Comparison of ENCODE assay signal across 26 cellular contexts in the genomic region with DNA sequence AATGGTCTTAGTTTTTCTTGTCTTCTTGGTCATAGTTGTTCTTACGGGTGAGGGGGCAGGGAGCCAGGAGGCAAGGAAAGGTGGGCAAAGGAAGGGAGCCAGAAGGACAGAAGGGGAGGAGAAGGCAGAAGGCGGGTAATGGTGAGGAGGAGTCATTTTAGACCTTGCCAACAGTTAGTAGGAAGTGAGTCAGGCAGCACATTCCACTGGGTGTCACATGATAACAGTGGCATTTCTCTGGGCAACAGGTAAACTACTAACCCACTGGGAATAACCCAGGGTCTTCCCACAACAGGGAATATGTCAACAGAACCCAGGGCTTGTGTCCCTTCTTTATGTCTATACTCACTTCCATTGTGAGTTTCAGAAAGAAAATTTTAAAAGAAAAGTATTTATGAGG.
DNase-seq lines count a peak whose midpoint lies in the region; ATAC-seq and TF ChIP-seq lines count a peak whose summit lies in the region.
"Had no signal": no experiment of that assay in that cellular context is flagged by ENCODE, and none has a peak within 500 bp of the region (broad histone marks: within the 10 kb centered on the region; RNA-seq: fewer than 3 reads in every experiment).

No MANE protein-coding gene starts in this region.

- no peak overlapping the region for H2AK5ac ChIP-seq in mesendoderm (ENCODE audit: low read length)

- TF ChIP-seq CTCF in Calu3 (IDR thresholded peaks at IDR 0.05; ENCODE audit: unreplicated experiment): no peak

- H3K27me3 Mint-ChIP-seq in Calu3 (ENCODE audit: unreplicated experiment): peaks cover 24% of the 10 kb centered on the region

- H3K9me3 Mint-ChIP-seq in Calu3 (ENCODE audit: low read depth, unreplicated experiment): no peaks in the 10 kb centered on the region
- H3K9me3 Mint-ChIP-seq: GM23338; stimulated activated effector memory CD8-positive, alpha-beta T cell treated with anti-CD3 and anti-CD28 coated beads, Interleukin-12 subunit alpha, Interleukin-12 subunit beta, amount 100 ng/mL, for 72 hours; type B pancreatic cell had no signal

- no TSS peak for BruUV-seq in Calu3 (replicated peaks; lab: Mats Ljungman, UMichigan)

- no peaks in the 10 kb centered on the region for H3K79me2 ChIP-seq in mesendoderm (ENCODE audit: control insufficient read depth, insufficient read depth, low read length)

- DNase-seq in Calu3 (peak; percentile 49), M059J (ENCODE audit: low read depth) (peak; percentile 36), dermis blood vessel endothelial cell (peak; percentile 5), mesendoderm (peak; percentile 38), hippocampal formation (lab: John Stamatoyannopoulos, UW) (no peak), pons (ENCODE audit: low spot score) (no peak)
- DNase-seq: activated CD4-positive, alpha-beta T cell treated with anti-CD3 and anti-CD28 coated beads for 1 hour; activated gamma-delta T cell treated with Interleukin-2 at 50 U/mL for 16 hours; central memory CD4-positive, alpha-beta T cell; COR-L47; DMS79 treated with DMSO at 0.1 percent for 48 hours; MM.1S; NCI-H1417; NCI-H2081; NCI-H2227 treated with DMSO at 0.1 percent for 48 hours; pancreas; right lobe of liver; stimulated activated CD4-positive, alpha-beta T cell treated with anti-CD3 and anti-CD28 coated beads, Interleukin-4, amount 100 ng/mL, for 24 hours; substantia nigra; T-helper 1 cell had no signal

- no peak overlapping the region for H2BK15ac ChIP-seq in mesendoderm (replicated peaks; ENCODE audit: low read depth)

- H3K18ac ChIP-seq in mesendoderm (ENCODE audit: low read length): no peak overlapping the region

- H3K4me3 Mint-ChIP-seq in Calu3 (ENCODE audit: low read depth, unreplicated experiment): no peak overlapping the region
- H3K4me3 Mint-ChIP-seq: GM23338; stimulated activated effector memory CD8-positive, alpha-beta T cell treated with anti-CD3 and anti-CD28 coated beads, Interleukin-12 subunit alpha, Interleukin-12 subunit beta, amount 100 ng/mL, for 72 hours; type B pancreatic cell had no signal

- H4K8ac ChIP-seq in mesendoderm (ENCODE audit: low read depth, low read length): no peak overlapping the region

- no peak overlapping the region for H3K23ac ChIP-seq in mesendoderm (ENCODE audit: low read length)

- peaks cover 22% of the 10 kb centered on the region for H3K4me1 Mint-ChIP-seq in Calu3 (ENCODE audit: low read depth, unreplicated experiment)
- H3K4me1 Mint-ChIP-seq: stimulated activated effector memory CD8-positive, alpha-beta T cell treated with anti-CD3 and anti-CD28 coated beads, Interleukin-12 subunit alpha, Interleukin-12 subunit beta, amount 100 ng/mL, for 72 hours had no signal

- CTCF ChIA-PET in Calu3 (lab: Charles Lee): interaction anchor here (1.0 kb wide), 1 partner anchor 13 kb away, joined by 3 read pairs; no protein-coding TSS in a partner anchor

- H3K27ac ChIP-seq in mesendoderm (ENCODE audit: low read depth, low read length): no peak overlapping the region
- H3K27ac ChIP-seq: BLaER1 treated with 17β-estradiol and CSF1 and Interleukin-3, amounts not matched to agents 10 nM and 100 nM; pancreas; right lobe of liver had no signal

- no peak overlapping the region for H2BK120ac ChIP-seq in mesendoderm (ENCODE audit: low read depth, low read length)

- peaks cover 10% of the 10 kb centered on the region for H3K36me3 Mint-ChIP-seq in Calu3 (ENCODE audit: insufficient read depth, unreplicated experiment)
- H3K36me3 Mint-ChIP-seq: stimulated activated effector memory CD8-positive, alpha-beta T cell treated with anti-CD3 and anti-CD28 coated beads, Interleukin-12 subunit alpha, Interleukin-12 subunit beta, amount 100 ng/mL, for 72 hours; type B pancreatic cell had no signal

- H3K56ac ChIP-seq in mesendoderm (ENCODE audit: low read length): no peak overlapping the region

- no peaks in the 10 kb centered on the region for H3K27me3 ChIP-seq in mesendoderm (ENCODE audit: insufficient read depth, low read length, poor library complexity)
- H3K27me3 ChIP-seq: BLaER1 treated with 17β-estradiol and CSF1 and Interleukin-3, amounts not matched to agents 10 nM and 100 nM; pancreas; right lobe of liver had no signal

- no peak overlapping the region for H2BK5ac ChIP-seq in mesendoderm (ENCODE audit: low read length)

- H4K5ac ChIP-seq in mesendoderm (ENCODE audit: low read length): no peak overlapping the region

- H3K4me1 ChIP-seq in mesendoderm (ENCODE audit: control insufficient read depth, low read depth, low read length): peaks cover 4% of the 10 kb centered on the region
- H3K4me1 ChIP-seq: BLaER1 treated with 17β-estradiol and CSF1 and Interleukin-3, amounts not matched to agents 10 nM and 100 nM; pancreas had no signal

- H3K9ac ChIP-seq in mesendoderm (ENCODE audit: low read length): no peak overlapping the region
- H3K9ac ChIP-seq: BLaER1 treated with 17β-estradiol and CSF1 and Interleukin-3, amounts not matched to agents 10 nM and 100 nM had no signal

- no peaks in the 10 kb centered on the region for H3K36me3 ChIP-seq in mesendoderm (ENCODE audit: control insufficient read depth, insufficient read depth, low read length)
- H3K36me3 ChIP-seq: BLaER1 treated with 17β-estradiol and CSF1 and Interleukin-3, amounts not matched to agents 10 nM and 100 nM; pancreas; right lobe of liver had no signal

- H3K4me3 ChIP-seq in mesendoderm (ENCODE audit: low read length): no peak overlapping the region
- H3K4me3 ChIP-seq: BLaER1 treated with 17β-estradiol and CSF1 and Interleukin-3, amounts not matched to agents 10 nM and 100 nM; GM23338; pancreas; right lobe of liver had no signal

- H3K4me2 ChIP-seq in mesendoderm (ENCODE audit: low read length): no peak overlapping the region
- H3K4me2 ChIP-seq: GM23338 had no signal

- H3K27ac Mint-ChIP-seq in Calu3 (ENCODE audit: unreplicated experiment): peak overlapping the region; percentile 25
- H3K27ac Mint-ChIP-seq: GM23338; stimulated activated effector memory CD8-positive, alpha-beta T cell treated with anti-CD3 and anti-CD28 coated beads, Interleukin-12 subunit alpha, Interleukin-12 subunit beta, amount 100 ng/mL, for 72 hours; type B pancreatic cell had no signal

- no peaks in the 10 kb centered on the region for H3K79me1 ChIP-seq in mesendoderm (ENCODE audit: low read length)

- no CpG with 5 or more reads among the region's 2 CpGs for WGBS in mesendoderm (ENCODE audit: extremely low coverage, insufficient coverage, low lambda C conversion rate)

- intact Hi-C loops in Calu3 (cut with micrococcal nuclease; ENCODE audit: unreplicated experiment): no loop called here

- ATAC-seq in HG02970 (IDR thresholded peaks at IDR 0.05; ENCODE audit: low FRiP score, unreplicated experiment) (no peak), GM18868 (IDR thresholded peaks at IDR 0.05; ENCODE audit: unreplicated experiment) (no peak)
- ATAC-seq: GM23338; stimulated activated effector memory CD8-positive, alpha-beta T cell treated with anti-CD3 and anti-CD28 coated beads, Interleukin-12 subunit alpha, Interleukin-12 subunit beta, amount 100 ng/mL, for 72 hours had no signal

- H3K4ac ChIP-seq in mesendoderm (ENCODE audit: low read depth, low read length): no peak overlapping the region

Comparison
In these comparisons a context has a peak if more than half of its experiments do, and no peak if none do; other contexts are left out.
1. DNase-seq: peak in Calu3 (single experiment), M059J (single experiment), dermis blood vessel endothelial cell (single experiment) and mesendoderm (single experiment); none in hippocampal formation (0 of 2) and pons (single experiment).